In genomic region chr5:31097851-31098250, GRCh38 we compare ENCODE assay signal across 22 cellular contexts.
"Had no signal": no experiment of that assay in that cellular context is flagged by ENCODE, and none has a peak within 500 bp of the region (broad histone marks: within the 10 kb centered on the region; RNA-seq: fewer than 3 reads in every experiment).

No MANE protein-coding gene starts in this region.

- H3K9me3 Mint-ChIP-seq: dendritic cell treated with granulocyte-macrophage colony-stimulating factor and Interleukin-4, amounts not matched to agents 40 ng/mL and 50 ng/mL, for 4 days had no signal

- H3K36me3 ChIP-seq: colonic mucosa, esophagus muscularis mucosa, esophagus squamous epithelium, gastrocnemius medialis, gastroesophageal sphincter, heart left ventricle, heart right ventricle had no signal

- H3K27me3 Mint-ChIP-seq: dendritic cell treated with granulocyte-macrophage colony-stimulating factor and Interleukin-4, amounts not matched to agents 40 ng/mL and 50 ng/mL, for 4 days; effector memory CD8-positive, alpha-beta T cell had no signal

- H3K9me3 ChIP-seq: colonic mucosa, esophagus muscularis mucosa, esophagus squamous epithelium, gastrocnemius medialis, gastroesophageal sphincter had no signal

- H3K27ac ChIP-seq: colonic mucosa, dorsolateral prefrontal cortex, epithelial cell of prostate, esophagus muscularis mucosa, esophagus squamous epithelium, foreskin keratinocyte, gastrocnemius medialis, gastroesophageal sphincter, heart left ventricle, heart right ventricle had no signal

- H3K4me3 ChIP-seq: colonic mucosa, dorsolateral prefrontal cortex, esophagus muscularis mucosa, esophagus squamous epithelium, gastrocnemius medialis, gastroesophageal sphincter, heart left ventricle, heart right ventricle had no signal

- H3K4me3 Mint-ChIP-seq: dendritic cell treated with granulocyte-macrophage colony-stimulating factor and Interleukin-4, amounts not matched to agents 40 ng/mL and 50 ng/mL, for 4 days; effector memory CD8-positive, alpha-beta T cell; endodermal cell had no signal

- DNase-seq: colonic mucosa; cortex of kidney; dermis blood vessel endothelial cell; dorsolateral prefrontal cortex; effector CD4-positive, alpha-beta T cell; effector CD8-positive, alpha-beta T cell; effector memory CD4-positive, alpha-beta T cell; effector memory CD8-positive, alpha-beta T cell; endodermal cell; erythroblast; esophagus squamous epithelium; foreskin fibroblast; foreskin keratinocyte; foreskin melanocyte; gastrocnemius medialis; head of caudate nucleus; heart left ventricle; heart right ventricle had no signal

- H3K27me3 ChIP-seq: colonic mucosa, esophagus muscularis mucosa, esophagus squamous epithelium, foreskin keratinocyte, gastrocnemius medialis, gastroesophageal sphincter, heart left ventricle, heart right ventricle had no signal

- H3K27ac Mint-ChIP-seq: dendritic cell treated with granulocyte-macrophage colony-stimulating factor and Interleukin-4, amounts not matched to agents 40 ng/mL and 50 ng/mL, for 4 days; effector memory CD8-positive, alpha-beta T cell; endodermal cell had no signal
